Comparison of ENCODE assay signal across 8 cellular contexts in genomic region chr2:127024769-127025356, GRCh38.
DNase-seq lines count a peak whose midpoint lies in the region; ATAC-seq, FAIRE-seq and TF ChIP-seq lines count a peak whose summit lies in the region.

No MANE protein-coding gene starts in this region.

- intact Hi-C loops in mucosa of descending colon (cut with DNase I, micrococcal nuclease): no loop called here

- H3K4me3 ChIP-seq in epithelial cell of esophagus (ENCODE audit: low read length) (peak overlapping the region; percentile 34), mucosa of descending colon (no peak overlapping the region), urinary bladder (ENCODE audit: low read depth, low read length) (peak overlapping the region; percentile 17)

- 9% methylated on average over 29 of the region's 29 CpGs for WGBS in urinary bladder

- DNase-seq in AG20443 (ENCODE audit: low spot score) (peak; percentile 54), NCI-H82 (lab: John Stamatoyannopoulos, UW) (peak; percentile 94), epithelial cell of esophagus (ENCODE audit: low read depth) (peak; percentile 60), mucosa of descending colon (peak in 1 of 3 donors; percentile 45), AG08396 (ENCODE audit: low spot score) (no peak), H54 (ENCODE audit: insufficient read length, low spot score) (no peak)

- no peak overlapping the region for H3K27ac ChIP-seq in urinary bladder (ENCODE audit: low read depth)

- FAIRE-seq in H54 (lab: Jason Lieb, UNC): no peak

- H3K9me3 ChIP-seq in mucosa of descending colon: no peaks in the 10 kb centered on the region

- H3K36me3 ChIP-seq in mucosa of descending colon (ENCODE audit: low read depth) (no peaks in the 10 kb centered on the region), urinary bladder (ENCODE audit: insufficient read depth) (no peaks in the 10 kb centered on the region)

- ATAC-seq in GM21381 (IDR thresholded peaks at IDR 0.05; ENCODE audit: unreplicated experiment) (peak; percentile 6), mucosa of descending colon (peak; percentile 85)

- peak; percentile 50 for TF ChIP-seq CTCF in epithelial cell of esophagus (IDR thresholded peaks at IDR 0.05; ENCODE audit: insufficient read depth, low read depth, low read length, missing control alignments)
- TF ChIP-seq CTCF in mucosa of descending colon (IDR thresholded peaks at IDR 0.05): no peak

- H3K4me1 ChIP-seq in mucosa of descending colon (ENCODE audit: low read depth): peaks cover 13% of the 10 kb centered on the region
- H3K4me1 ChIP-seq in urinary bladder (ENCODE audit: insufficient read depth): no peaks in the 10 kb centered on the region

- no peak for TF ChIP-seq POLR2A in H54 (IDR thresholded peaks at IDR 0.05; ENCODE audit: low read depth, low read length)

Comparison
In these comparisons a context has a peak if more than half of its experiments do, and no peak if none do; other contexts are left out.
1. DNase-seq: peak in AG20443 (single experiment), NCI-H82 (single experiment) and epithelial cell of esophagus (single experiment); none in AG08396 (single experiment) and H54 (single experiment).